Comparison of ENCODE assay signal across 21 cellular contexts in genomic region chr14:54837508-54838149, GRCh38.
"Had no signal": no experiment of that assay in that cellular context is flagged by ENCODE, and none has a peak within 500 bp of the region (broad histone marks: within the 10 kb centered on the region; RNA-seq: fewer than 3 reads in every experiment).

No MANE protein-coding gene starts in this region.

- H3K9me3 ChIP-seq: heart left ventricle, left lung, lower lobe of right lung, psoas muscle had no signal

- H3K4me1 Mint-ChIP-seq: memory B cell; mesothelial cell of epicardium; stimulated activated naive B cell treated with anti-CD40 and anti-IgM and Interleukin-4, amounts not matched to agents 10 μg/mL and 1 μg/mL and 100 μg/mL, for 72 hours; stimulated activated naive CD8-positive, alpha-beta T cell treated with anti-CD3 and anti-CD28 coated beads, Interleukin-15, amount 100 ng/mL, for 72 hours had no signal

- H3K27me3 Mint-ChIP-seq: memory B cell; stimulated activated naive B cell treated with anti-CD40 and anti-IgM and Interleukin-4, amounts not matched to agents 10 μg/mL and 1 μg/mL and 100 μg/mL, for 72 hours; stimulated activated naive CD8-positive, alpha-beta T cell treated with anti-CD3 and anti-CD28 coated beads, Interleukin-15, amount 100 ng/mL, for 72 hours had no signal

- H3K27ac Mint-ChIP-seq: memory B cell; mesothelial cell of epicardium; nephron; stimulated activated naive B cell treated with anti-CD40 and anti-IgM and Interleukin-4, amounts not matched to agents 10 μg/mL and 1 μg/mL and 100 μg/mL, for 72 hours; stimulated activated naive CD8-positive, alpha-beta T cell treated with anti-CD3 and anti-CD28 coated beads, Interleukin-15, amount 100 ng/mL, for 72 hours had no signal

- H3K9ac ChIP-seq: parathyroid adenoma had no signal

- H3K4me1 ChIP-seq: left lung, parathyroid adenoma, psoas muscle had no signal

- H2AFZ ChIP-seq: parathyroid adenoma had no signal

- H3K4me3 ChIP-seq: dorsolateral prefrontal cortex, heart left ventricle, left lung, lower lobe of right lung, psoas muscle had no signal

- H3K9me3 Mint-ChIP-seq: memory B cell; stimulated activated naive B cell treated with anti-CD40 and anti-IgM and Interleukin-4, amounts not matched to agents 10 μg/mL and 1 μg/mL and 100 μg/mL, for 72 hours; stimulated activated naive CD8-positive, alpha-beta T cell treated with anti-CD3 and anti-CD28 coated beads, Interleukin-15, amount 100 ng/mL, for 72 hours had no signal

- H3K4me3 Mint-ChIP-seq: memory B cell; mesothelial cell of epicardium; nephron; stimulated activated naive B cell treated with anti-CD40 and anti-IgM and Interleukin-4, amounts not matched to agents 10 μg/mL and 1 μg/mL and 100 μg/mL, for 72 hours; stimulated activated naive CD8-positive, alpha-beta T cell treated with anti-CD3 and anti-CD28 coated beads, Interleukin-15, amount 100 ng/mL, for 72 hours had no signal

- ATAC-seq: heart left ventricle; left lung; lower lobe of right lung; psoas muscle; sciatic nerve; stimulated activated naive B cell treated with anti-CD40 and anti-IgM and Interleukin-4, amounts not matched to agents 10 μg/mL and 1 μg/mL and 100 μg/mL, for 72 hours; stimulated activated naive CD8-positive, alpha-beta T cell treated with anti-CD3 and anti-CD28 coated beads, Interleukin-15, amount 100 ng/mL, for 72 hours had no signal

- H3K27ac ChIP-seq: dorsolateral prefrontal cortex, heart left ventricle, left lung, lower lobe of right lung, parathyroid adenoma, psoas muscle had no signal

- DNase-seq: cortex of kidney; dorsolateral prefrontal cortex; effector CD8-positive, alpha-beta T cell; foreskin melanocyte; heart left ventricle; hypothalamus; kidney glomerular epithelial cell; left lung; lower lobe of right lung; psoas muscle; retina; stimulated activated CD4-positive, alpha-beta T cell treated with anti-CD3 and anti-CD28 coated beads, Interleukin-2, amount 100 ng/mL, for 24 hours; stimulated activated CD4-positive, alpha-beta T cell treated with anti-CD3 and anti-CD28 coated beads, Interleukin-4, amount 100 ng/mL, for 4 hours; stimulated activated naive B cell treated with anti-CD40 and anti-IgM and Interleukin-4, amounts not matched to agents 10 μg/mL and 1 μg/mL and 100 μg/mL, for 72 hours; stimulated activated naive CD8-positive, alpha-beta T cell treated with anti-CD3 and anti-CD28 coated beads, Interleukin-15, amount 100 ng/mL, for 72 hours; trophoblast cell had no signal

- H3K27me3 ChIP-seq: heart left ventricle, left lung had no signal

- H3K36me3 ChIP-seq: lower lobe of right lung had no signal
